Comparison of ENCODE assay signal across 8 cellular contexts in the genomic region with DNA sequence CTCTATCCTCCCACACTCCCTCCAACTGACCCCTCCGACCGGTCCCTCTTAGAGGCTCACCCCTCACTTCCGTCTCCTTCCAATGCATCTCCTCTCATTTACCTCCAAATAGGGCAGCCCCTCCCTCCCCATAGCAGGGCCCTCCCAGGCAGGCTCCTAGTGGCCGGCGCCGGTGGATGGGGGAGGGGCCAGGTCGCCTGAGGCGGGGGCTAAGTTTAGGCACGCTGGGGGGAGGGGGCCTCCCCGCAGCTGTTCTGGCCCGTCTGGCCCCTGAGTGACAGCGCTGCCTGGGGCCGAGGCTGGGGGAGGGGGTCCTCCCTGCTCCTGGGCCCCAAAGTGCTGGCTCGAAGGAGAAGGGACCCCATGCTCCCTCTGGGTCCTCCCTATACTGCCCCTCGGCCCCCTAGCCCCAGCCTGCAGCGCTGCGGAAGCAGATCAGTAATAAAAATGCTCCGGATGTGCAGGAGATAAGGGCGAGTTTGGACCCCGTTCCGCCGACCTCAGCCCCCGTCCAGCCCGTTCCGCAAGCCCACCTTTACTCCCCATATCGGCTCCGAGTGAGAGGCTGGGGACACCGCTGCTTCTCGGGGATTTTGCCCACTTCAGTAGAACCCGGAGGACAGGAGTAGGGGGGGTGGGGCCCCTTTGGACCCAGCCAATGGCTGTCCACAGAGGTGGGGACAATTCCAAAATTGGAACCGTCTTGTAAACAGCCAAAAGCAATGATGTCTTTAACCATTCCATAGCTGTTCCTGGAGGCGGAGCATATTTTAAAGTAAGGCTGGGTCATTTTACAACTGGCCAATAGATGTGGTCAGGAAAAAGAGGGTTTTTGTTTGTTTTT.
DNase-seq lines count a peak whose midpoint lies in the region; ATAC-seq and TF ChIP-seq lines count a peak whose summit lies in the region.

No MANE protein-coding gene starts in this region.

- no peaks in the 10 kb centered on the region for H3K79me2 ChIP-seq in parathyroid adenoma

- peak overlapping the region; percentile 60 for H3K4me3 Mint-ChIP-seq in activated T-cell treated with anti-CD3 and anti-CD28 coated beads, Interleukin-2, amount 50 U/mL, for 24 hours

- peak overlapping the region; percentile 72 for H3K4me3 ChIP-seq in parathyroid adenoma (ENCODE audit: low read depth, low read length)

- peaks cover 28% of the 10 kb centered on the region for H3K4me1 Mint-ChIP-seq in activated T-cell treated with anti-CD3 and anti-CD28 coated beads, Interleukin-2, amount 50 U/mL, for 24 hours (ENCODE audit: low read depth)

- H3K27ac ChIP-seq in parathyroid adenoma, result no peak overlapping the region

- H3K9me3 ChIP-seq in parathyroid adenoma (ENCODE audit: control insufficient read depth, low read length), result no peaks in the 10 kb centered on the region

- TF ChIP-seq CTCF in parathyroid adenoma (IDR thresholded peaks at IDR 0.05), result no peak

- no peaks in the 10 kb centered on the region for H3K36me3 ChIP-seq in parathyroid adenoma (ENCODE audit: control insufficient read depth, insufficient read depth, low read length)

- H3K36me3 Mint-ChIP-seq in activated T-cell treated with anti-CD3 and anti-CD28 coated beads, Interleukin-2, amount 50 U/mL, for 24 hours (ENCODE audit: low read depth), result no peaks in the 10 kb centered on the region

- no peak overlapping the region for H3K9ac ChIP-seq in parathyroid adenoma

- ATAC-seq in GM18511 (IDR thresholded peaks at IDR 0.05; ENCODE audit: unreplicated experiment) (no peak), GM19351 (IDR thresholded peaks at IDR 0.05; ENCODE audit: unreplicated experiment) (no peak), HG03045 (IDR thresholded peaks at IDR 0.05; ENCODE audit: unreplicated experiment) (no peak)

- H3K4me2 ChIP-seq in parathyroid adenoma (ENCODE audit: low read length), result peak overlapping the region; percentile 78

- peaks cover 10% of the 10 kb centered on the region for H3K4me1 ChIP-seq in parathyroid adenoma

- no peak overlapping the region for H3K27ac Mint-ChIP-seq in activated T-cell treated with anti-CD3 and anti-CD28 coated beads, Interleukin-2, amount 50 U/mL, for 24 hours

- H2AFZ ChIP-seq in parathyroid adenoma, result peak overlapping the region; percentile 57

- H3K27me3 ChIP-seq in parathyroid adenoma (ENCODE audit: control insufficient read depth, insufficient read depth, low read length), result no peaks in the 10 kb centered on the region

- H3K27me3 Mint-ChIP-seq in activated T-cell treated with anti-CD3 and anti-CD28 coated beads, Interleukin-2, amount 50 U/mL, for 24 hours, result peaks cover 40% of the 10 kb centered on the region

- H3K9me3 Mint-ChIP-seq in activated T-cell treated with anti-CD3 and anti-CD28 coated beads, Interleukin-2, amount 50 U/mL, for 24 hours, result no peaks in the 10 kb centered on the region

- no peak for DNase-seq in activated T-cell treated with anti-CD3 and anti-CD28 coated beads, Interleukin-2, amount 50 U/mL, for 24 hours
- DNase-seq in activated T-cell treated with anti-CD3 and anti-CD28 coated beads, Interleukin-2, amount 50 U/mL, for 1 hour, result no peak
- DNase-seq in UCSD-AML1 (lab: John Stamatoyannopoulos, UW; ENCODE audit: unreplicated experiment) (peak; percentile 85), foreskin melanocyte (peak; percentile 80)

Comparison
In these comparisons a context has a peak if more than half of its experiments do, and no peak if none do; other contexts are left out.
1. DNase-seq: peak in UCSD-AML1 (single experiment) and foreskin melanocyte (single experiment); none in activated T-cell treated with anti-CD3 and anti-CD28 coated beads, Interleukin-2, amount 50 U/mL, for 24 hours (single experiment) and activated T-cell treated with anti-CD3 and anti-CD28 coated beads, Interleukin-2, amount 50 U/mL, for 1 hour (single experiment).